In genomic region chr2:24651643-24652003, GRCh38 we compare ENCODE assay signal across 26 cellular contexts.
"Had no signal": no experiment of that assay in that cellular context is flagged by ENCODE, and none has a peak within 500 bp of the region (broad histone marks: within the 10 kb centered on the region; RNA-seq: fewer than 3 reads in every experiment).

No MANE protein-coding gene starts in this region.

- H3K27me3 ChIP-seq: brain microvascular endothelial cell, cardiac muscle cell, SJCRH30 had no signal

- H3K4me3 ChIP-seq: cardiac muscle cell, SJCRH30 had no signal

- H3K9me3 ChIP-seq: SJCRH30 had no signal

- ATAC-seq: activated CD8-positive, alpha-beta T cell treated with anti-CD3 and anti-CD28 coated beads for 36 hours; activated T-cell treated with anti-CD3 and anti-CD28 coated beads, Interleukin-2, amount 50 U/mL, for 72 hours; Panc1; Right ventricle myocardium inferior had no signal

- H3K4me3 Mint-ChIP-seq: activated CD8-positive, alpha-beta T cell treated with anti-CD3 and anti-CD28 coated beads for 36 hours; activated naive CD4-positive, alpha-beta T cell treated with anti-CD3 and anti-CD28 coated beads, Interleukin-2, amount 10 ng/mL, durations not matched to agents 7 days and 5 days; activated naive CD8-positive, alpha-beta T cell treated with anti-CD3 and anti-CD28 coated beads for 36 hours; activated T-cell treated with anti-CD3 and anti-CD28 coated beads, Interleukin-2, amount 50 U/mL, for 72 hours; T-helper 1 cell treated with Interleukin-12 subunit alpha and Interleukin-12 subunit beta and Interleukin-4 antibody, amounts not matched to agents 30 μg/mL and 1 μg/mL, for 36 hours had no signal

- H3K27ac Mint-ChIP-seq: activated CD8-positive, alpha-beta T cell treated with anti-CD3 and anti-CD28 coated beads for 36 hours; activated naive CD4-positive, alpha-beta T cell treated with anti-CD3 and anti-CD28 coated beads, Interleukin-2, amount 10 ng/mL, durations not matched to agents 7 days and 5 days; activated naive CD8-positive, alpha-beta T cell treated with anti-CD3 and anti-CD28 coated beads for 36 hours; activated T-cell treated with anti-CD3 and anti-CD28 coated beads, Interleukin-2, amount 50 U/mL, for 72 hours; activated T-helper 2 cell treated with anti-CD3 and anti-CD28 coated beads, Interferon-gamma antibody, Interleukin-2, Interleukin-4, amounts not matched to agents 10 μg/mL and 5 μg/mL and 100 μg/mL, durations not matched to agents 14 hours and 24 hours and 36 hours; T-helper 1 cell treated with Interleukin-12 subunit alpha and Interleukin-12 subunit beta and Interleukin-4 antibody, amounts not matched to agents 30 μg/mL and 1 μg/mL, for 36 hours had no signal

- H3K36me3 ChIP-seq: brain microvascular endothelial cell, cardiac muscle cell had no signal

- H3K4me1 Mint-ChIP-seq: activated naive CD4-positive, alpha-beta T cell treated with anti-CD3 and anti-CD28 coated beads, Interleukin-2, amount 10 ng/mL, durations not matched to agents 7 days and 5 days had no signal

- H3K9me3 Mint-ChIP-seq: activated naive CD4-positive, alpha-beta T cell treated with anti-CD3 and anti-CD28 coated beads, Interleukin-2, amount 10 ng/mL, durations not matched to agents 7 days and 5 days; T-helper 1 cell treated with Interleukin-12 subunit alpha and Interleukin-12 subunit beta and Interleukin-4 antibody, amounts not matched to agents 30 μg/mL and 1 μg/mL, for 36 hours had no signal

- H3K36me3 Mint-ChIP-seq: activated naive CD4-positive, alpha-beta T cell treated with anti-CD3 and anti-CD28 coated beads, Interleukin-2, amount 10 ng/mL, durations not matched to agents 7 days and 5 days had no signal

- H3K27me3 Mint-ChIP-seq: activated CD8-positive, alpha-beta T cell treated with anti-CD3 and anti-CD28 coated beads for 36 hours; activated naive CD4-positive, alpha-beta T cell treated with anti-CD3 and anti-CD28 coated beads, Interleukin-2, amount 10 ng/mL, durations not matched to agents 7 days and 5 days; activated naive CD8-positive, alpha-beta T cell treated with anti-CD3 and anti-CD28 coated beads for 36 hours had no signal

- DNase-seq: activated CD4-positive, alpha-beta T cell treated with anti-CD3 and anti-CD28 coated beads for 4 hours; activated CD8-positive, alpha-beta memory T cell treated with anti-CD3 and anti-CD28 coated beads, Interleukin-2, amount 50 U/mL, for 4 hours; activated CD8-positive, alpha-beta T cell treated with anti-CD3 and anti-CD28 coated beads for 36 hours; activated gamma-delta T cell treated with Interleukin-2 at 50 U/mL for 16 hours; activated naive CD4-positive, alpha-beta T cell treated with anti-CD3 and anti-CD28 coated beads, Interleukin-2, amount 10 ng/mL, durations not matched to agents 7 days and 5 days; activated naive CD8-positive, alpha-beta T cell treated with anti-CD3 and anti-CD28 coated beads for 36 hours; activated T-cell treated with anti-CD3 and anti-CD28 coated beads, Interleukin-2, amount 50 U/mL, for 72 hours; brain microvascular endothelial cell; cerebellar nuclear complex; NCI-H1105 treated with DMSO at 0.1 percent for 48 hours; NCI-H146; NCI-H187 treated with DMSO at 0.1 percent for 48 hours; NCI-H2081 treated with DMSO at 0.1 percent for 48 hours; NCI-H2171; NCI-H2227 treated with DMSO at 0.1 percent for 48 hours; NCI-H446 treated with DMSO at 0.1 percent for 48 hours; NCI-H526; NCI-H774; OCI-M1; RPMI8226; SJCRH30 had no signal

- H3K4me1 ChIP-seq: SJCRH30 had no signal

- H3K27ac ChIP-seq: brain microvascular endothelial cell, cardiac muscle cell, SJCRH30 had no signal
